12 cellular contexts compared by ENCODE assay signal in genomic region chr11:788953-789940, GRCh38. TPM values are rescaled to one million over a fixed set of nuclear protein-coding genes. Genes with fewer than 3 reads are reported as not detected.
A peak's percentile ranks its signal among the peaks of the same experiment; 100 is the strongest.
DNase-seq lines count a peak whose midpoint lies in the region; ATAC-seq, FAIRE-seq and TF ChIP-seq lines count a peak whose summit lies in the region.
"Had no signal": no experiment of that assay in that cellular context is flagged by ENCODE, and none has a peak within 500 bp of the region (broad histone marks: within the 10 kb centered on the region; RNA-seq: fewer than 3 reads in every experiment).

No MANE protein-coding gene starts in this region.

- H3K27me3 ChIP-seq in KMS-11 (ENCODE audit: insufficient read depth, low read depth) (no peaks in the 10 kb centered on the region), astrocyte (ENCODE audit: insufficient read depth, low read length) (no peaks in the 10 kb centered on the region)

- no peaks in the 10 kb centered on the region for H3K4me1 Mint-ChIP-seq in astrocyte (ENCODE audit: low read depth, unreplicated experiment)
- H3K4me1 Mint-ChIP-seq in memory B cell: no peaks in the 10 kb centered on the region
- no peaks in the 10 kb centered on the region for H3K4me1 Mint-ChIP-seq in MCF 10A (ENCODE audit: insufficient read depth, unreplicated experiment)

- peak overlapping the region; percentile 32; the same call in 1 of the 2 replicates for H3K9ac ChIP-seq in KMS-11
- H3K9ac ChIP-seq in astrocyte (ENCODE audit: low read length): no peak overlapping the region

- DNase-seq in astrocyte (ENCODE audit: low read depth): no peak
- no peak for DNase-seq in memory B cell (ENCODE audit: low spot score in 2 of 2)
- DNase-seq in MCF 10A (ENCODE audit: unreplicated experiment): no peak
- DNase-seq: activated naive CD4-positive, alpha-beta T cell; foreskin melanocyte; stimulated activated naive CD4-positive, alpha-beta T cell had no signal

- H3K36me3 Mint-ChIP-seq in astrocyte (ENCODE audit: low read depth, unreplicated experiment): peaks cover 2% of the 10 kb centered on the region
- peaks cover 10% of the 10 kb centered on the region for H3K36me3 Mint-ChIP-seq in memory B cell
- peaks cover 12% of the 10 kb centered on the region for H3K36me3 Mint-ChIP-seq in MCF 10A (ENCODE audit: insufficient read depth, unreplicated experiment)

- H3K79me2 ChIP-seq in KMS-11 (ENCODE audit: insufficient read depth, low read depth) (no peaks in the 10 kb centered on the region), astrocyte (ENCODE audit: insufficient read depth, low read length) (no peaks in the 10 kb centered on the region)

- peaks cover 12% of the 10 kb centered on the region for H3K4me1 ChIP-seq in KMS-11 (ENCODE audit: low read depth, poor library complexity, severe bottlenecking)
- no peaks in the 10 kb centered on the region for H3K4me1 ChIP-seq in astrocyte (ENCODE audit: insufficient read depth, low read length)

- H3K4me2 ChIP-seq in KMS-11 (peak overlapping the region; percentile 84; the same call in 1 of the 2 replicates), astrocyte (ENCODE audit: low read length) (peak overlapping the region; percentile 55)

- H2AFZ ChIP-seq in KMS-11 (ENCODE audit: low read depth): no peak overlapping the region
- no peak overlapping the region for H2AFZ ChIP-seq in astrocyte (ENCODE audit: low read depth, low read length)

- H3K4me3 Mint-ChIP-seq in astrocyte (ENCODE audit: unreplicated experiment): no peak overlapping the region
- no peak overlapping the region for H3K4me3 Mint-ChIP-seq in memory B cell
- no peak overlapping the region for H3K4me3 Mint-ChIP-seq in MCF 10A (ENCODE audit: unreplicated experiment)

- CTCF ChIA-PET in MCF 10A (lab: Yijun Ruan, JAX): no interaction called here

- H4K20me1 ChIP-seq in KMS-11 (ENCODE audit: insufficient read depth) (no peaks in the 10 kb centered on the region), astrocyte (ENCODE audit: insufficient read depth, low read length) (peaks cover 22% of the 10 kb centered on the region)

- H3K9me3 Mint-ChIP-seq in astrocyte (ENCODE audit: unreplicated experiment) (no peaks in the 10 kb centered on the region), memory B cell (no peaks in the 10 kb centered on the region), MCF 10A (ENCODE audit: unreplicated experiment) (no peaks in the 10 kb centered on the region)

- ATAC-seq in memory B cell (ENCODE audit: low read depth) (peak; percentile 21), GM18907 (IDR thresholded peaks at IDR 0.05; ENCODE audit: unreplicated experiment) (no peak), HG03196 (IDR thresholded peaks at IDR 0.05; ENCODE audit: unreplicated experiment) (no peak)

- H3K4me3 ChIP-seq in GM08714 (ENCODE audit: low read length) (peak overlapping the region; percentile 10; the same call in 1 of the 2 replicates), KMS-11 (IDR thresholded peaks at IDR 0.05; ENCODE audit: insufficient read depth, low read depth, low read length) (no peak overlapping the region), astrocyte (ENCODE audit: insufficient read depth, low read depth, low read length) (peak overlapping the region; percentile 23)

- FAIRE-seq in astrocyte (lab: Jason Lieb, UNC): no peak

- TF ChIP-seq CTCF in KMS-11 (conservative IDR thresholded peaks at IDR 0.05; ENCODE audit: low read depth, low read length): no peak
- no peak for TF ChIP-seq CTCF in astrocyte (IDR thresholded peaks at IDR 0.05; ENCODE audit: insufficient read depth, low read depth, low read length)
- no peak for TF ChIP-seq CTCF in MCF 10A (IDR thresholded peaks at IDR 0.05; ENCODE audit: unreplicated experiment)

- intact Hi-C loops in MCF 10A (cut with micrococcal nuclease): no loop called here

- H3K9me3 ChIP-seq in astrocyte (ENCODE audit: insufficient read depth, low read depth, low read length): no peaks in the 10 kb centered on the region

- POLR2A ChIA-PET in MCF 10A (lab: Yijun Ruan, JAX): interaction anchor here (0.7 to 1.0 kb wide), 2 partner anchors 10 to 20 kb away, joined by 3 read pairs; no protein-coding TSS in a partner anchor

- no peaks in the 10 kb centered on the region for H3K27me3 Mint-ChIP-seq in astrocyte (ENCODE audit: low read depth, unreplicated experiment)
- H3K27me3 Mint-ChIP-seq in memory B cell: peaks cover 3% of the 10 kb centered on the region
- no peaks in the 10 kb centered on the region for H3K27me3 Mint-ChIP-seq in MCF 10A (ENCODE audit: insufficient read depth, unreplicated experiment)

- H3K27ac ChIP-seq in KMS-11 (no peak overlapping the region; the same call in 1 of the 2 replicates), astrocyte (ENCODE audit: low read depth, low read length) (no peak overlapping the region)
- H3K27ac ChIP-seq: WERI-Rb-1 had no signal

- no peaks in the 10 kb centered on the region for H3K36me3 ChIP-seq in KMS-11 (ENCODE audit: insufficient read depth)
- H3K36me3 ChIP-seq in astrocyte (ENCODE audit: insufficient read depth, low read length): no peaks in the 10 kb centered on the region

- BruUV-seq in MCF 10A (replicated peaks; lab: Mats Ljungman, UMichigan): no TSS peak

- peak overlapping the region; percentile 18 for H3K27ac Mint-ChIP-seq in astrocyte (ENCODE audit: unreplicated experiment)
- no peak overlapping the region for H3K27ac Mint-ChIP-seq in memory B cell
- H3K27ac Mint-ChIP-seq in MCF 10A (ENCODE audit: low read depth, unreplicated experiment): no peak overlapping the region

RNA-seq across cellular contexts. Expression of gene CEND1, which starts 0.6 kb away (rescaled TPM):
- total RNA-seq in astrocyte (0.59 and 0.62 TPM in 2 replicates), MCF 10A (2022) (not detected in 2 replicates)
- total RNA-seq: liver had no signal

RNA-seq across cellular contexts. Expression of gene SLC25A22, which starts 8.8 kb away (rescaled TPM):
- total RNA-seq in astrocyte (20.5 and 21.4 TPM in 2 replicates), MCF 10A (2022) (34.0 and 36.5 TPM in 2 replicates)

RNA-seq across cellular contexts. Expression of gene GATD1, which starts 12.0 kb away (rescaled TPM):
- 51.9 and 60.0 TPM in 2 replicates for total RNA-seq in astrocyte
- 54.6 and 67.7 TPM in 2 replicates for total RNA-seq in MCF 10A (2022)

RNA-seq across cellular contexts. Expression of gene PIDD1, which starts 15.8 kb away (rescaled TPM):
- 22.2 and 26.8 TPM in 2 replicates for total RNA-seq in astrocyte
- total RNA-seq in MCF 10A (2022): 15.8 and 22.1 TPM in 2 replicates

RNA-seq across cellular contexts. Expression of gene RPLP2, which starts 20.5 kb away (rescaled TPM):
- total RNA-seq in astrocyte (1,592 and 1,666 TPM in 2 replicates), MCF 10A (2022) (1,886 and 2,142 TPM in 2 replicates)
